8 cellular contexts compared by ENCODE assay signal in the genomic region with DNA sequence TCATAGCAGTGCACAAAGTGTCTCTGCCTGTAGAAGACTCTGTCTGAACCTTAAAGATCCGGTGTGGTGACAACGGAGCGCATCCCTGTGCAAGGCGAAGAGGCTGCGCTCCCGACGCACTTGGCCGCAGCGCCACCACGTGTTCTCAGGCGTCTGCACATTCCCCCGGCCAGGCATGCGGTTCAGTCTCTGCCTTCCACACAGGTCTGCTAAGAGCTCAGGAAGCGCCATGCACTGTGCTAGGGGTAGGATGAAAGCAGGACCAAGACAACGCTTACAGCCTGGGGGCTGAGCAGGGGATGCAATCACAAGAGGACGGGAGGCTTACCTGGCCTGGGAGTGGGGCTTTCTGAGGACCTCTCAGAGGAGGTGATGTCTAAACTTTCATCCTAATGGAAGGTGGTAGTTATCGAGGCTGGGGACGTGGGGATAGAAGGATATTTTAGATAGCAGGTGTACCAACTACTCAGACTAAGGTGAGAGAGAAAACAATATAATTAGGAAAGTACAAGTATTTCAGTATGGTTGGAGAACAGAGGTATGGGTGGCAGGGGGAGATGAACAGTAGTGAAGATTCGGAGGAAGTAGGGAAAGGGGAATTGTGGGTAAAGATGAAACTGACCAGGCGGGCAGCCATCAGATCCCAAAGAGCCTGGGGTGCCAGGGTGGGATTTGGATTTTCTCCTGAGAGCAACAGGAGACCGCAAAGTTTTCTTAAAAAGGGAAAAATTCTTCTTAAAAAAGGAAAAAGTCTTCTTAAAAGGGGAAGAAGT. TPM values are rescaled to one million over a fixed set of nuclear protein-coding genes. Genes with fewer than 3 reads are reported as not detected.
DNase-seq lines count a peak whose midpoint lies in the region; ATAC-seq and TF ChIP-seq lines count a peak whose summit lies in the region.

No MANE protein-coding gene starts in this region.

- peaks cover 3% of the 10 kb centered on the region for H3K9me3 Mint-ChIP-seq in activated naive CD4-positive, alpha-beta T cell treated with anti-CD3 and anti-CD28 coated beads, Interleukin-2, amount 10 ng/mL, durations not matched to agents 7 days and 5 days
- no peaks in the 10 kb centered on the region for H3K9me3 Mint-ChIP-seq in glutamatergic neuron (ENCODE audit: unreplicated experiment)

- intact Hi-C loops in psoas muscle (cut with DNase I) (loop anchor here in 1 of 2 donors (5.0 to 10.0 kb wide), 2 partner anchors 148 to 310 kb away; partner anchors contain the start of gene SPEF2), aorta (cut with DNase I) (loop anchor here (5.0 kb wide), 1 partner anchor 838 kb away; no protein-coding TSS in a partner anchor)

- TF ChIP-seq CTCF in glutamatergic neuron (IDR thresholded peaks at IDR 0.05; ENCODE audit: partially characterized antibody, unreplicated experiment) (peak; percentile 28), psoas muscle (IDR thresholded peaks at IDR 0.05) (peak; percentile 18)

- H3K4me1 Mint-ChIP-seq in activated naive CD4-positive, alpha-beta T cell treated with anti-CD3 and anti-CD28 coated beads, Interleukin-2, amount 10 ng/mL, durations not matched to agents 7 days and 5 days, result peaks cover 42% of the 10 kb centered on the region
- H3K4me1 Mint-ChIP-seq in glutamatergic neuron (ENCODE audit: low read depth, unreplicated experiment), result no peaks in the 10 kb centered on the region

- CTCF ChIA-PET in activated naive CD4-positive, alpha-beta T cell treated with anti-CD3 and anti-CD28 coated beads, Interleukin-2, amount 10 ng/mL, durations not matched to agents 7 days and 5 days (lab: Charles Lee), result interaction anchor here (0.5 to 11.5 kb wide), 48 partner anchors 18 to 838 kb away, joined by 3 to 209 read pairs (median 4); partner anchors contain the start of genes IL7R and SPEF2

- DNase-seq in Ammon's horn (ENCODE audit: low spot score) (peak; percentile 87), HS-5 (ENCODE audit: low read depth) (peak; percentile 63), SK-N-MC (ENCODE audit: low read depth, low spot score) (no peak), glutamatergic neuron (peak; percentile 81), psoas muscle (peak; percentile 34 to 62), aorta (peak; percentile 71 to 79)
- peak; percentile 91 for DNase-seq in activated naive CD4-positive, alpha-beta T cell treated with anti-CD3 and anti-CD28 coated beads, Interleukin-2, amount 10 ng/mL, durations not matched to agents 7 days and 5 days

- H3K9ac ChIP-seq in SK-N-MC (ENCODE audit: insufficient read length), result no peak overlapping the region

- WGBS in psoas muscle, 3 donors, result 12 to 18% (median 17%) methylated on average over 21 of the region's 21 CpGs
- 15 to 17% methylated on average over 21 of the region's 21 CpGs for WGBS in aorta, 2 donors

- H3K27me3 ChIP-seq in psoas muscle (ENCODE audit: insufficient read depth in 3 of 3, low read length in 2 of 3), result peaks cover 0 to 33% (median 6%) of the 10 kb centered on the region in 3 donors
- no peaks in the 10 kb centered on the region for H3K27me3 ChIP-seq in aorta (ENCODE audit: control insufficient read depth in 1 of 2, insufficient read depth in 2 of 2, low read length in 1 of 2)

- no peaks in the 10 kb centered on the region for H3K36me3 Mint-ChIP-seq in activated naive CD4-positive, alpha-beta T cell treated with anti-CD3 and anti-CD28 coated beads, Interleukin-2, amount 10 ng/mL, durations not matched to agents 7 days and 5 days
- H3K36me3 Mint-ChIP-seq in glutamatergic neuron (ENCODE audit: unreplicated experiment), result no peaks in the 10 kb centered on the region

- peak overlapping the region; percentile 46 for H3K27ac Mint-ChIP-seq in activated naive CD4-positive, alpha-beta T cell treated with anti-CD3 and anti-CD28 coated beads, Interleukin-2, amount 10 ng/mL, durations not matched to agents 7 days and 5 days
- no peak overlapping the region for H3K27ac Mint-ChIP-seq in glutamatergic neuron (ENCODE audit: unreplicated experiment)

- H3K36me3 ChIP-seq in SK-N-MC (ENCODE audit: insufficient read depth, low read length) (no peaks in the 10 kb centered on the region), psoas muscle (ENCODE audit: insufficient read depth in 1 of 2, low read depth in 1 of 2) (no peaks in the 10 kb centered on the region), aorta (ENCODE audit: control insufficient read depth in 1 of 2, insufficient read depth in 2 of 2, low read length in 1 of 2) (no peaks in the 10 kb centered on the region)

- H3K9me3 ChIP-seq in SK-N-MC (ENCODE audit: low read depth, low read length) (no peaks in the 10 kb centered on the region), psoas muscle (no peaks in the 10 kb centered on the region), aorta (ENCODE audit: control insufficient read depth, low read length) (no peaks in the 10 kb centered on the region)

- H3K27me3 Mint-ChIP-seq in activated naive CD4-positive, alpha-beta T cell treated with anti-CD3 and anti-CD28 coated beads, Interleukin-2, amount 10 ng/mL, durations not matched to agents 7 days and 5 days, result peaks cover 5% of the 10 kb centered on the region
- peaks cover 6% of the 10 kb centered on the region for H3K27me3 Mint-ChIP-seq in glutamatergic neuron (ENCODE audit: unreplicated experiment)

- peak overlapping the region; percentile 36; the same call in 1 of the 2 replicates for H3K4me3 ChIP-seq in SK-N-MC
- H3K4me3 ChIP-seq in psoas muscle, result no peak overlapping the region
- H3K4me3 ChIP-seq in aorta (ENCODE audit: low read length in 2 of 2), result no peak overlapping the region

- H3K27ac ChIP-seq in SK-N-MC, result no peak overlapping the region
- no peak overlapping the region for H3K27ac ChIP-seq in psoas muscle
- H3K27ac ChIP-seq in aorta (ENCODE audit: low read depth in 1 of 2, low read length in 2 of 2), result no peak overlapping the region

- peak; percentile 87 for ATAC-seq in GM18909 (IDR thresholded peaks at IDR 0.05; ENCODE audit: poor library complexity, unreplicated experiment)
- ATAC-seq in psoas muscle, result peak; percentile 46 to 69 (median 54)
- peak; percentile 68 for ATAC-seq in aorta (ENCODE audit: low FRiP score)

- H3K4me1 ChIP-seq in psoas muscle, result no peaks in the 10 kb centered on the region
- no peaks in the 10 kb centered on the region for H3K4me1 ChIP-seq in aorta (ENCODE audit: control insufficient read depth in 1 of 2, insufficient read depth in 2 of 2, low read length in 2 of 2)

- H3K4me3 Mint-ChIP-seq in activated naive CD4-positive, alpha-beta T cell treated with anti-CD3 and anti-CD28 coated beads, Interleukin-2, amount 10 ng/mL, durations not matched to agents 7 days and 5 days, result peak overlapping the region; percentile 58
- H3K4me3 Mint-ChIP-seq in glutamatergic neuron (ENCODE audit: unreplicated experiment), result no peak overlapping the region

RNA-seq across cellular contexts. Expression of gene CAPSL, which starts 13.3 kb away (rescaled TPM):
- total RNA-seq in glutamatergic neuron (ENCODE audit: unreplicated experiment) (not detected), psoas muscle (not detected), aorta (not detected)
- polyA plus RNA-seq in psoas muscle (not detected), aorta (not detected)
